ENCODE assay signal across 8 cellular contexts in genomic region chr16:87487361-87487924, GRCh38. TPM values are rescaled to one million over a fixed set of nuclear protein-coding genes. Genes with fewer than 3 reads are reported as not detected.
DNase-seq lines count a peak whose midpoint lies in the region; ATAC-seq and TF ChIP-seq lines count a peak whose summit lies in the region.

No MANE protein-coding gene starts in this region.

- H3K4me3 ChIP-seq in HUES6 (ENCODE audit: low read depth, low read length) (peak overlapping the region; percentile 53), iPS-18a (ENCODE audit: low read length) (peak overlapping the region; percentile 55), tibial nerve (peak overlapping the region in 1 of 4 donors; percentile 12)

- H3K36me3 ChIP-seq in HUES6 (ENCODE audit: control insufficient read depth, insufficient read depth, low read length) = 0 out of 2 replicates have a peak, but pooled peaks cover 6% of the 10 kb centered on the region
- H3K36me3 ChIP-seq in iPS-18a (ENCODE audit: control insufficient read depth, low read depth, low read length) = no peaks in the 10 kb centered on the region
- H3K36me3 ChIP-seq in tibial nerve = no peaks in the 10 kb centered on the region

- no peak for TF ChIP-seq POLR2A in tibial nerve (IDR thresholded peaks at IDR 0.05)

- no peak for TF ChIP-seq CTCF in tibial nerve (IDR thresholded peaks at IDR 0.05)

- no peak overlapping the region for H3K9ac ChIP-seq in HUES6 (ENCODE audit: low read length)
- H3K9ac ChIP-seq in iPS-18a (ENCODE audit: low read length) = no peak overlapping the region

- H3K4me1 ChIP-seq in HUES6 (ENCODE audit: control insufficient read depth, insufficient read depth, low read length) (peaks cover 34% of the 10 kb centered on the region), iPS-18a (ENCODE audit: control insufficient read depth, low read depth, low read length) (peaks cover 11% of the 10 kb centered on the region), tibial nerve (peaks cover 0 to 92% (median 43%) of the 10 kb centered on the region in 4 donors)

- H3K27me3 ChIP-seq in HUES6 (ENCODE audit: control insufficient read depth, insufficient read depth, low read length) = peaks cover 16% of the 10 kb centered on the region; the same call in 1 of the 2 replicates
- no peaks in the 10 kb centered on the region for H3K27me3 ChIP-seq in iPS-18a (ENCODE audit: control insufficient read depth, insufficient read depth, low read length)
- no peaks in the 10 kb centered on the region for H3K27me3 ChIP-seq in tibial nerve

- peaks cover 27% of the 10 kb centered on the region for H3K36me3 Mint-ChIP-seq in activated T-helper 17 cell treated with anti-CD3 and anti-CD28 coated beads, Interleukin-2, amount 50 U/mL, for 72 hours (ENCODE audit: low read depth)
- peaks cover 14% of the 10 kb centered on the region for H3K36me3 Mint-ChIP-seq in activated CD4-positive, alpha-beta T cell treated with anti-CD3 and anti-CD28 coated beads, Interleukin-2, amount 10 ng/mL, durations not matched to agents 24 days and 14 days (ENCODE audit: low read depth)

- 37 to 45% methylated on average over 23 of the region's 24 CpGs for WGBS in tibial nerve, 2 donors

- peak overlapping the region; percentile 15 for H3K4me3 Mint-ChIP-seq in activated T-helper 17 cell treated with anti-CD3 and anti-CD28 coated beads, Interleukin-2, amount 50 U/mL, for 72 hours
- H3K4me3 Mint-ChIP-seq in activated CD4-positive, alpha-beta T cell treated with anti-CD3 and anti-CD28 coated beads, Interleukin-2, amount 10 ng/mL, durations not matched to agents 24 days and 14 days = no peak overlapping the region

- ATAC-seq in activated T-helper 17 cell treated with anti-CD3 and anti-CD28 coated beads, Interleukin-2, amount 50 U/mL, for 72 hours (replicated peaks) = no peak
- no peak for ATAC-seq in SK-N-SH treated with all-trans-retinoic acid at 6 μM for 48 hours
- ATAC-seq in HG02759 (IDR thresholded peaks at IDR 0.05; ENCODE audit: unreplicated experiment) = no peak

- no peak for TF ChIP-seq EP300 in tibial nerve (IDR thresholded peaks at IDR 0.05)

- no peak overlapping the region for H3K27ac Mint-ChIP-seq in activated T-helper 17 cell treated with anti-CD3 and anti-CD28 coated beads, Interleukin-2, amount 50 U/mL, for 72 hours
- no peak overlapping the region for H3K27ac Mint-ChIP-seq in activated CD4-positive, alpha-beta T cell treated with anti-CD3 and anti-CD28 coated beads, Interleukin-2, amount 10 ng/mL, durations not matched to agents 24 days and 14 days

- H3K27ac ChIP-seq in HUES6 (ENCODE audit: low read depth, low read length) (no peak overlapping the region), iPS-18a (ENCODE audit: low read length) (no peak overlapping the region), tibial nerve (peak overlapping the region in 3 of 4 donors; percentile 29 to 51 (median 46))

- no peaks in the 10 kb centered on the region for H3K27me3 Mint-ChIP-seq in activated T-helper 17 cell treated with anti-CD3 and anti-CD28 coated beads, Interleukin-2, amount 50 U/mL, for 72 hours
- H3K27me3 Mint-ChIP-seq in activated CD4-positive, alpha-beta T cell treated with anti-CD3 and anti-CD28 coated beads, Interleukin-2, amount 10 ng/mL, durations not matched to agents 24 days and 14 days = peaks cover 19% of the 10 kb centered on the region

- DNase-seq in AG20443 (ENCODE audit: low spot score) = peak; percentile 55
- DNase-seq in tibial nerve (ENCODE audit: low spot score in 2 of 2) = peak in 1 of 2 donors; percentile 41
- DNase-seq in activated CD4-positive, alpha-beta T cell treated with anti-CD3 and anti-CD28 coated beads, Interleukin-2, amount 10 ng/mL, durations not matched to agents 24 days and 14 days = no peak

- peaks cover 53% of the 10 kb centered on the region for H3K4me1 Mint-ChIP-seq in activated T-helper 17 cell treated with anti-CD3 and anti-CD28 coated beads, Interleukin-2, amount 50 U/mL, for 72 hours
- H3K4me1 Mint-ChIP-seq in activated CD4-positive, alpha-beta T cell treated with anti-CD3 and anti-CD28 coated beads, Interleukin-2, amount 10 ng/mL, durations not matched to agents 24 days and 14 days = peaks cover 41% of the 10 kb centered on the region

- no peaks in the 10 kb centered on the region for H3K9me3 Mint-ChIP-seq in activated T-helper 17 cell treated with anti-CD3 and anti-CD28 coated beads, Interleukin-2, amount 50 U/mL, for 72 hours
- H3K9me3 Mint-ChIP-seq in activated CD4-positive, alpha-beta T cell treated with anti-CD3 and anti-CD28 coated beads, Interleukin-2, amount 10 ng/mL, durations not matched to agents 24 days and 14 days = no peaks in the 10 kb centered on the region

- intact Hi-C loops in activated CD4-positive, alpha-beta T cell treated with anti-CD3 and anti-CD28 coated beads, Interleukin-2, amount 10 ng/mL, durations not matched to agents 24 days and 14 days (cut with micrococcal nuclease) = no loop called here

- H3K9me3 ChIP-seq in HUES6 (ENCODE audit: control insufficient read depth, insufficient read depth, low read depth, low read length) (no peaks in the 10 kb centered on the region), iPS-18a (ENCODE audit: control insufficient read depth, low read depth, low read length) (no peaks in the 10 kb centered on the region), tibial nerve (no peaks in the 10 kb centered on the region)

TF ChIP-seq in SK-N-SH treated with all-trans-retinoic acid at 6 μM for 48 hours, 23 proteins besides CTCF, POLR2A, EP300 and RAD21:
- no peak for TF ChIP-seq ISL1 (CRISPR knock-in tag; IDR thresholded peaks at IDR 0.05)
- no peak for TF ChIP-seq ZNF70 (CRISPR knock-in tag; IDR thresholded peaks at IDR 0.05)
- no peak for TF ChIP-seq ARNTL (CRISPR knock-in tag; IDR thresholded peaks at IDR 0.05; ENCODE audit: borderline replicate concordance, low read depth)
- TF ChIP-seq ZC3H10 (CRISPR knock-in tag; IDR thresholded peaks at IDR 0.05) = no peak
- no peak for TF ChIP-seq TSHZ2 (CRISPR knock-in tag; IDR thresholded peaks at IDR 0.05)
- no peak for TF ChIP-seq TCF4 (CRISPR knock-in tag; IDR thresholded peaks at IDR 0.05; ENCODE audit: borderline replicate concordance)
- no peak for TF ChIP-seq POU6F1 (CRISPR knock-in tag; IDR thresholded peaks at IDR 0.05; ENCODE audit: borderline replicate concordance, low read depth)
- TF ChIP-seq GLIS3 (CRISPR knock-in tag; IDR thresholded peaks at IDR 0.05) = no peak
- no peak for TF ChIP-seq OSR1 (CRISPR knock-in tag; IDR thresholded peaks at IDR 0.05)
- no peak for TF ChIP-seq CSDC2 (CRISPR knock-in tag; IDR thresholded peaks at IDR 0.05)

RNA-seq across cellular contexts. Expression of gene ZCCHC14, which starts 5.4 kb away (rescaled TPM):
- 1 to 10 TPM; 3.0 to 5.2 TPM for total RNA-seq in activated T-helper 17 cell treated with anti-CD3 and anti-CD28 coated beads, Interleukin-2, amount 50 U/mL, for 72 hours
- 10 to 100 TPM; 15.3 to 45.8 (median 25.8) TPM for total RNA-seq in tibial nerve
- total RNA-seq in activated CD4-positive, alpha-beta T cell treated with anti-CD3 and anti-CD28 coated beads, Interleukin-2, amount 10 ng/mL, durations not matched to agents 24 days and 14 days = 11.6 and 12.0 TPM in 2 replicates

Comparison
In these comparisons a context has a peak if more than half of its experiments do, and no peak if none do; other contexts are left out.
1. H3K27ac ChIP-seq: peak in tibial nerve (3 of 4); none in HUES6 (single experiment) and iPS-18a (single experiment).